In genomic region chr3:24583004-24583403, GRCh38 we compare ENCODE assay signal across 10 cellular contexts.
DNase-seq lines count a peak whose midpoint lies in the region; ATAC-seq and TF ChIP-seq lines count a peak whose summit lies in the region.
"Had no signal": no experiment of that assay in that cellular context is flagged by ENCODE, and none has a peak within 500 bp of the region (broad histone marks: within the 10 kb centered on the region; RNA-seq: fewer than 3 reads in every experiment).

No MANE protein-coding gene starts in this region.

- no peaks in the 10 kb centered on the region for H4K20me1 ChIP-seq in GM23248 (ENCODE audit: insufficient read depth)

- in situ Hi-C loops in GM23248 (cut with MboI), result no loop called here
- in situ Hi-C loops in Panc1 (cut with HindIII; ENCODE audit: low pct_unique_long_range_greater_than_20kb, low sequenced_read_pairs), result no loop called here

- intact Hi-C loops in Panc1 (cut with micrococcal nuclease; ENCODE audit: unreplicated experiment), result no loop called here

- H3K79me2 ChIP-seq in GM23248 (ENCODE audit: insufficient read depth) (no peaks in the 10 kb centered on the region), parathyroid adenoma (no peaks in the 10 kb centered on the region)

- CTCF ChIA-PET in Panc1 (lab: Charles Lee), result no interaction called here

- H3K4me3 ChIP-seq in GM23248 (no peak overlapping the region), Panc1 (ENCODE audit: low read depth in 2 of 2, low read length in 2 of 2) (no peak overlapping the region), fibroblast of pulmonary artery (replicated peaks; ENCODE audit: low read depth, low read length) (no peak overlapping the region), parathyroid adenoma (ENCODE audit: low read depth, low read length) (no peak overlapping the region), suprapubic skin (no peak overlapping the region)

- H2AFZ ChIP-seq in GM23248 (no peak overlapping the region), parathyroid adenoma (no peak overlapping the region)

- no TSS peak for BruUV-seq in Panc1 (replicated peaks; lab: Mats Ljungman, UMichigan)

- H3K27me3 ChIP-seq in GM23248 (replicated peaks; ENCODE audit: insufficient read depth) (no peaks in the 10 kb centered on the region), Panc1 (ENCODE audit: control insufficient read depth, insufficient read depth, low read length) (no peaks in the 10 kb centered on the region; the same call in 1 of the 2 replicates), parathyroid adenoma (ENCODE audit: control insufficient read depth, insufficient read depth, low read length) (no peaks in the 10 kb centered on the region), suprapubic skin (no peaks in the 10 kb centered on the region)

- peak; percentile 45 for DNase-seq in GM23248
- no peak for DNase-seq in Panc1 (ENCODE audit: low read depth, low spot score)
- DNase-seq in fibroblast of pulmonary artery (ENCODE audit: low read depth), result peak; percentile 17
- DNase-seq in NCI-H510A (lab: John Stamatoyannopoulos, UW), result no peak
- no peak for DNase-seq in suprapubic skin (ENCODE audit: low spot score in 2 of 2)
- DNase-seq in NCI-H128 (lab: John Stamatoyannopoulos, UW; ENCODE audit: unreplicated experiment), result no peak
- no peak for DNase-seq in COR-L47 (lab: John Stamatoyannopoulos, UW)
- DNase-seq: Karpas-422, NCI-H510A treated with DMSO at 0.1 percent for 48 hours had no signal

- H3K4me1 ChIP-seq in GM23248 (ENCODE audit: insufficient read depth) (peaks cover 8% of the 10 kb centered on the region; the same call in 1 of the 2 replicates), Panc1 (ENCODE audit: control insufficient read depth, insufficient read depth, low read length) (no peaks in the 10 kb centered on the region), parathyroid adenoma (no peaks in the 10 kb centered on the region), suprapubic skin (peaks cover 7% of the 10 kb centered on the region)

- 66 to 69% methylated on average over 5 of the region's 5 CpGs for WGBS in GM23248 (ENCODE audit: low coverage in 1 of 2, low lambda C conversion rate in 2 of 2, missing lambda C conversion rate in 2 of 2), 2 experiments
- WGBS in suprapubic skin, result 82% methylated on average over 5 of the region's 5 CpGs

- no peaks in the 10 kb centered on the region for H3K9me2 ChIP-seq in GM23248 (ENCODE audit: insufficient read depth)

- H3K9me3 ChIP-seq in GM23248 (ENCODE audit: low read depth), result no peaks in the 10 kb centered on the region
- no peaks in the 10 kb centered on the region for H3K9me3 ChIP-seq in Panc1 (ENCODE audit: control insufficient read depth, insufficient read depth, low read depth, low read length)
- H3K9me3 ChIP-seq in parathyroid adenoma (ENCODE audit: control insufficient read depth, low read length), result no peaks in the 10 kb centered on the region
- H3K9me3 ChIP-seq in suprapubic skin, result no peaks in the 10 kb centered on the region

- no peaks in the 10 kb centered on the region for H3F3A ChIP-seq in GM23248 (ENCODE audit: insufficient read depth)

- TF ChIP-seq POLR2A in suprapubic skin (IDR thresholded peaks at IDR 0.05), result no peak

- no peak overlapping the region for H3K27ac ChIP-seq in GM23248
- H3K27ac ChIP-seq in Panc1 (ENCODE audit: low read length), result no peak overlapping the region
- H3K27ac ChIP-seq in parathyroid adenoma, result no peak overlapping the region
- H3K27ac ChIP-seq in suprapubic skin, result no peak overlapping the region

- H3K9ac ChIP-seq in GM23248, result no peak overlapping the region
- H3K9ac ChIP-seq in parathyroid adenoma, result no peak overlapping the region

- ATAC-seq in Panc1, result no peak

- POLR2A ChIA-PET in Panc1 (lab: Charles Lee), result no interaction called here

- H3K36me3 ChIP-seq in GM23248 (ENCODE audit: low read depth) (no peaks in the 10 kb centered on the region), Panc1 (ENCODE audit: control insufficient read depth, insufficient read depth, low read length) (no peaks in the 10 kb centered on the region), parathyroid adenoma (ENCODE audit: control insufficient read depth, insufficient read depth, low read length) (no peaks in the 10 kb centered on the region), suprapubic skin (no peaks in the 10 kb centered on the region)

- TF ChIP-seq EP300 in suprapubic skin (IDR thresholded peaks at IDR 0.05), result no peak

- H3K4me2 ChIP-seq in GM23248 (ENCODE audit: unreplicated experiment) (no peak overlapping the region), parathyroid adenoma (ENCODE audit: low read length) (no peak overlapping the region)

- peak; percentile 45 for TF ChIP-seq CTCF in Panc1 (IDR thresholded peaks at IDR 0.05)
- TF ChIP-seq CTCF in fibroblast of pulmonary artery (IDR thresholded peaks at IDR 0.05; ENCODE audit: low read length, missing control alignments), result peak; percentile 17
- TF ChIP-seq CTCF in parathyroid adenoma (IDR thresholded peaks at IDR 0.05), result peak; percentile 30
- no peak for TF ChIP-seq CTCF in suprapubic skin (IDR thresholded peaks at IDR 0.05)

Comparison
In these comparisons a context has a peak if more than half of its experiments do, and no peak if none do; other contexts are left out.
1. DNase-seq: peak in GM23248 (single experiment) and fibroblast of pulmonary artery (single experiment); none in Panc1 (single experiment), NCI-H510A (single experiment), suprapubic skin (0 of 2), NCI-H128 (single experiment) and COR-L47 (single experiment).
2. CTCF ChIP-seq: peak in Panc1 (single experiment), fibroblast of pulmonary artery (single experiment) and parathyroid adenoma (single experiment); none in suprapubic skin (0 of 2).